In genomic region chr11:11798586-11799438, GRCh38 we compare ENCODE assay signal across 8 cellular contexts. TPM values are rescaled to one million over a fixed set of nuclear protein-coding genes. Genes with fewer than 3 reads are reported as not detected.
DNase-seq lines count a peak whose midpoint lies in the region; ATAC-seq, FAIRE-seq and TF ChIP-seq lines count a peak whose summit lies in the region.

No MANE protein-coding gene starts in this region.

- no peak for FAIRE-seq in kidney (lab: Jason Lieb, UNC)

- no peaks in the 10 kb centered on the region for H3K36me3 ChIP-seq in MM.1S (replicated peaks; ENCODE audit: insufficient read depth, low read length)
- H3K36me3 ChIP-seq in kidney (ENCODE audit: control insufficient read depth in 1 of 2, insufficient read depth in 2 of 2, low read length in 2 of 2), result no peaks in the 10 kb centered on the region

- no peaks in the 10 kb centered on the region for H3K27me3 ChIP-seq in MM.1S (replicated peaks; ENCODE audit: insufficient read depth, low read length)

- no peak overlapping the region for H3K9ac ChIP-seq in MM.1S (ENCODE audit: low read length)
- no peak overlapping the region for H3K9ac ChIP-seq in kidney (ENCODE audit: low read length in 2 of 2)

- H3F3A ChIP-seq in MM.1S (ENCODE audit: insufficient read depth, low read length), result no peaks in the 10 kb centered on the region

- no peaks in the 10 kb centered on the region for H3K79me2 ChIP-seq in MM.1S (ENCODE audit: low read length)

- H3K4me1 ChIP-seq in MM.1S (ENCODE audit: low read length), result no peaks in the 10 kb centered on the region
- H3K4me1 ChIP-seq in kidney (ENCODE audit: control insufficient read depth in 1 of 2, insufficient read depth in 1 of 2, low read depth in 1 of 2, low read length in 2 of 2), result no peaks in the 10 kb centered on the region

- no peak overlapping the region for H3K4me2 ChIP-seq in MM.1S (ENCODE audit: low read depth, low read length)

- no peak overlapping the region for H3K4me3 ChIP-seq in MM.1S (ENCODE audit: low read length)
- no peak overlapping the region for H3K4me3 ChIP-seq in kidney (ENCODE audit: low read length in 2 of 2)

- intact Hi-C loops in kidney (cut with DNase I), result loop anchor here (10.0 kb wide), 1 partner anchor 246 kb away; no protein-coding TSS in a partner anchor

- H3K27ac ChIP-seq in MM.1S (ENCODE audit: low read length), result no peak overlapping the region
- H3K27ac ChIP-seq in VCaP, result no peak overlapping the region
- H3K27ac ChIP-seq in kidney (ENCODE audit: low read depth in 2 of 2, low read length in 2 of 2), result no peak overlapping the region

- no peaks in the 10 kb centered on the region for H3K9me2 ChIP-seq in MM.1S (replicated peaks; ENCODE audit: insufficient read depth, low read length)

- no peaks in the 10 kb centered on the region for H4K20me1 ChIP-seq in MM.1S (ENCODE audit: insufficient read depth, low read length)

- H3K9me3 ChIP-seq in MM.1S (replicated peaks; ENCODE audit: insufficient read depth, low read length) (no peaks in the 10 kb centered on the region), kidney (ENCODE audit: control insufficient read depth in 1 of 2, low read length in 2 of 2) (no peaks in the 10 kb centered on the region)

- no peak overlapping the region for H2AFZ ChIP-seq in MM.1S (ENCODE audit: low read length)

- peak; percentile 84 for DNase-seq in AG20443 (ENCODE audit: low spot score)
- DNase-seq in MM.1S, result peak; percentile 76
- DNase-seq in brain pericyte (ENCODE audit: low read depth, low spot score), result peak; percentile 24
- peak; percentile 89 for DNase-seq in kidney
- peak; percentile 59 to 79 for DNase-seq in stimulated activated CD4-positive, alpha-beta T cell treated with anti-CD3 and anti-CD28 coated beads, Interleukin-2, amount 100 ng/mL, for 48 hours
- no peak for DNase-seq in NCI-H1105 treated with DMSO at 0.1 percent for 48 hours (lab: John Stamatoyannopoulos, UW)

- peak; percentile 60 for ATAC-seq in GM18909 (IDR thresholded peaks at IDR 0.05; ENCODE audit: poor library complexity, unreplicated experiment)

- TF ChIP-seq CTCF in MM.1S (IDR thresholded peaks at IDR 0.05; ENCODE audit: low read length) (peak; percentile 93), VCaP (conservative IDR thresholded peaks at IDR 0.05) (peak; percentile 94), kidney (IDR thresholded peaks at IDR 0.05; ENCODE audit: borderline replicate concordance, extremely low read depth, insufficient read depth) (peak; percentile 81)

RNA-seq across cellular contexts. Expression of gene USP47, which starts 43.0 kb away (rescaled TPM):
- total RNA-seq in kidney, result 43.3 TPM
- 16.3 TPM for polyA plus RNA-seq in kidney (ENCODE audit: insufficient read depth, low read depth, low replicate concordance)
